In the genomic region with DNA sequence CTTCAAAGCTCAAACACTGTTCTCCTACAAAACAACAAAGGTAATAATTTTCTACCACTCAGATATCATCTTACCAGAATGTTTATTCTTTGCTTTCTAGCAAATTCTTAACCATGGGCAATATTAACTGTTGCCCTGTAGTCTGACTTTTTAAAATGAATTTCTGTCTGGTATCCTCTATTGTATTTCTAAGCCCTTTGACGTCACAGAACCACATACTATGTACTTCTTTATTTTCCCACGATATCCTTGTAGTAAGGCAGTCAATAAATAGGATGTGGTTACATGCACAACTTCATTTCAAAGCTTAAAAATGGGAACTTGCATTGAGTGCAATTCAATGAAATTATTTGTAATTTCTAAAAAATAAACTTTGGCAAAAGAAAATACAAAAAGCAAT, we compare ENCODE assay signal across 20 cellular contexts. TPM values are rescaled to one million over a fixed set of nuclear protein-coding genes. Genes with fewer than 3 reads are reported as not detected.
A peak's percentile ranks its signal among the peaks of the same experiment; 100 is the strongest.
DNase-seq lines count a peak whose midpoint lies in the region; ATAC-seq and TF ChIP-seq lines count a peak whose summit lies in the region.
"Had no signal": no experiment of that assay in that cellular context is flagged by ENCODE, and none has a peak within 500 bp of the region (broad histone marks: within the 10 kb centered on the region; RNA-seq: fewer than 3 reads in every experiment).

No MANE protein-coding gene starts in this region.

- ATAC-seq in T-helper 17 cell (peak; percentile 86), left lung (peak; percentile 27), GM21786 (IDR thresholded peaks at IDR 0.05; ENCODE audit: unreplicated experiment) (no peak)
- no peak for ATAC-seq in activated T-cell treated with anti-CD3 and anti-CD28 coated beads, Interleukin-2, amount 50 U/mL, for 72 hours (replicated peaks in 1 of 2)
- ATAC-seq: A549; activated naive CD8-positive, alpha-beta T cell treated with anti-CD3 and anti-CD28 coated beads, Interleukin-2, amount 50 U/mL, for 24 hours had no signal

- CTCF ChIA-PET in MCF 10A (lab: Yijun Ruan, JAX), result interaction anchor here (0.6 to 3.6 kb wide), 5 partner anchors 9 to 678 kb away, joined by 3 to 14 read pairs (median 4); no protein-coding TSS in a partner anchor

- intact Hi-C loops in MCF 10A (cut with micrococcal nuclease), result no loop called here
- intact Hi-C loops in breast epithelium (cut with DNase I; ENCODE audit: low total_unique reads), result no loop called here
- intact Hi-C loops in left lung (cut with DNase I), result no loop called here
- intact Hi-C loops in vagina (cut with DNase I), result no loop called here

- TF ChIP-seq POLR2A in breast epithelium (IDR thresholded peaks at IDR 0.05), result no peak
- no peak for TF ChIP-seq POLR2A in vagina (IDR thresholded peaks at IDR 0.05)

- H3K9me3 ChIP-seq in breast epithelium (no peaks in the 10 kb centered on the region), T-helper 17 cell (ENCODE audit: control insufficient read depth, low read length, poor library complexity, severe bottlenecking) (no peaks in the 10 kb centered on the region), left lung (no peaks in the 10 kb centered on the region), vagina (no peaks in the 10 kb centered on the region)
- H3K9me3 ChIP-seq: A549, colonic mucosa, MG63 had no signal

- H3K4me3 Mint-ChIP-seq in MCF 10A (ENCODE audit: unreplicated experiment) (no peak overlapping the region), T-helper 17 cell (no peak overlapping the region)
- no peak overlapping the region for H3K4me3 Mint-ChIP-seq in activated T-cell treated with anti-CD3 and anti-CD28 coated beads, Interleukin-2, amount 50 U/mL, for 72 hours
- H3K4me3 Mint-ChIP-seq: activated naive CD8-positive, alpha-beta T cell treated with anti-CD3 and anti-CD28 coated beads, Interleukin-2, amount 50 U/mL, for 24 hours had no signal

- H3K27me3 Mint-ChIP-seq in MCF 10A (ENCODE audit: insufficient read depth, unreplicated experiment) (no peaks in the 10 kb centered on the region), T-helper 17 cell (no peaks in the 10 kb centered on the region)
- H3K27me3 Mint-ChIP-seq in activated T-cell treated with anti-CD3 and anti-CD28 coated beads, Interleukin-2, amount 50 U/mL, for 72 hours (ENCODE audit: low read depth), result no peaks in the 10 kb centered on the region
- H3K27me3 Mint-ChIP-seq: activated naive CD8-positive, alpha-beta T cell treated with anti-CD3 and anti-CD28 coated beads, Interleukin-2, amount 50 U/mL, for 24 hours had no signal

- H3K36me3 ChIP-seq in breast epithelium (no peaks in the 10 kb centered on the region), left lung (peaks cover 0 to 8% of the 10 kb centered on the region in 2 donors), vagina (no peaks in the 10 kb centered on the region)
- H3K36me3 ChIP-seq: colonic mucosa had no signal

- H3K4me1 ChIP-seq in breast epithelium (no peaks in the 10 kb centered on the region), left lung (peaks cover 0 to 39% of the 10 kb centered on the region in 2 donors), vagina (peaks cover 37% of the 10 kb centered on the region)
- H3K4me1 ChIP-seq: colonic mucosa had no signal

- POLR2A ChIA-PET in MCF 10A (lab: Yijun Ruan, JAX), result interaction anchor here (0.6 to 6.9 kb wide), 6 partner anchors 9 to 312 kb away, joined by 3 to 274 read pairs (median 70); a partner anchor contains a TSS

- H3K36me3 Mint-ChIP-seq in MCF 10A (ENCODE audit: insufficient read depth, unreplicated experiment), result peaks cover 20% of the 10 kb centered on the region
- peaks cover 5% of the 10 kb centered on the region for H3K36me3 Mint-ChIP-seq in T-helper 17 cell (ENCODE audit: low read depth)
- peaks cover 4 to 12% of the 10 kb centered on the region in 2 donors for H3K36me3 Mint-ChIP-seq in activated T-cell treated with anti-CD3 and anti-CD28 coated beads, Interleukin-2, amount 50 U/mL, for 72 hours (ENCODE audit: insufficient read depth in 2 of 2)

- H3K27me3 ChIP-seq in breast epithelium (no peaks in the 10 kb centered on the region), left lung (no peaks in the 10 kb centered on the region), vagina (no peaks in the 10 kb centered on the region)
- H3K27me3 ChIP-seq: colonic mucosa, MG63 had no signal

- H3K4me3 ChIP-seq in breast epithelium, result no peak overlapping the region
- H3K4me3 ChIP-seq in left lung, result no peak overlapping the region
- no peak overlapping the region for H3K4me3 ChIP-seq in vagina
- H3K4me3 ChIP-seq: A549, colonic mucosa, MG63 had no signal

- H3K4me1 Mint-ChIP-seq in MCF 10A (ENCODE audit: insufficient read depth, unreplicated experiment) (peaks cover 25% of the 10 kb centered on the region), T-helper 17 cell (peaks cover 13% of the 10 kb centered on the region)
- peaks cover 36% of the 10 kb centered on the region for H3K4me1 Mint-ChIP-seq in activated T-cell treated with anti-CD3 and anti-CD28 coated beads, Interleukin-2, amount 50 U/mL, for 72 hours (ENCODE audit: low read depth)

- TF ChIP-seq CTCF in MCF 10A (IDR thresholded peaks at IDR 0.05; ENCODE audit: unreplicated experiment), result no peak
- no peak for TF ChIP-seq CTCF in breast epithelium (IDR thresholded peaks at IDR 0.05)
- no peak for TF ChIP-seq CTCF in left lung (IDR thresholded peaks at IDR 0.05)
- no peak for TF ChIP-seq CTCF in vagina (IDR thresholded peaks at IDR 0.05)

- DNase-seq in MCF 10A (ENCODE audit: unreplicated experiment) (peak; percentile 26), breast epithelium (ENCODE audit: low spot score in 2 of 2) (no peak), T-helper 17 cell (no peak), left lung (no peak), vagina (ENCODE audit: extremely low spot score in 2 of 2) (no peak), NCI-H748 (lab: John Stamatoyannopoulos, UW; ENCODE audit: unreplicated experiment) (no peak)
- no peak for DNase-seq in activated T-cell treated with anti-CD3 and anti-CD28 coated beads, Interleukin-2, amount 50 U/mL, for 72 hours
- DNase-seq: activated naive CD8-positive, alpha-beta T cell treated with anti-CD3 and anti-CD28 coated beads, Interleukin-2, amount 50 U/mL, for 24 hours; Calu3; colonic mucosa; head of caudate nucleus; kidney; MG63; NCI-H2107; NCI-H774; posterior cingulate gyrus; stimulated activated CD4-positive, alpha-beta T cell treated with anti-CD3 and anti-CD28 coated beads, Interleukin-12 subunit alpha, Interleukin-12 subunit beta, amount 100 ng/mL, for 4 hours; T1000 had no signal

- peak overlapping the region in 1 of 2 donors; percentile 54 for H3K27ac ChIP-seq in breast epithelium
- H3K27ac ChIP-seq in left lung, result no peak overlapping the region
- peak overlapping the region; percentile 64 for H3K27ac ChIP-seq in vagina
- H3K27ac ChIP-seq: A549, colonic mucosa had no signal

- H3K9me3 Mint-ChIP-seq in MCF 10A (ENCODE audit: unreplicated experiment), result no peaks in the 10 kb centered on the region
- no peaks in the 10 kb centered on the region for H3K9me3 Mint-ChIP-seq in activated T-cell treated with anti-CD3 and anti-CD28 coated beads, Interleukin-2, amount 50 U/mL, for 72 hours
- H3K9me3 Mint-ChIP-seq: activated naive CD8-positive, alpha-beta T cell treated with anti-CD3 and anti-CD28 coated beads, Interleukin-2, amount 50 U/mL, for 24 hours had no signal

- BruUV-seq in MCF 10A (replicated peaks; lab: Mats Ljungman, UMichigan), result no TSS peak

- H3K27ac Mint-ChIP-seq in MCF 10A (ENCODE audit: low read depth, unreplicated experiment) (peak overlapping the region; percentile 89), T-helper 17 cell (peak overlapping the region; percentile 75)
- no peak overlapping the region for H3K27ac Mint-ChIP-seq in activated T-cell treated with anti-CD3 and anti-CD28 coated beads, Interleukin-2, amount 50 U/mL, for 72 hours
- H3K27ac Mint-ChIP-seq: activated naive CD8-positive, alpha-beta T cell treated with anti-CD3 and anti-CD28 coated beads, Interleukin-2, amount 50 U/mL, for 24 hours had no signal

RNA-seq across cellular contexts. Expression of a gene that starts 58.7 kb away (rescaled TPM):
- 42.3 and 49.8 TPM in 2 replicates for total RNA-seq in MCF 10A (2022)
- 10 to 100 TPM; 41.1 to 60.6 (median 49.5) TPM for total RNA-seq in breast epithelium
- total RNA-seq in T-helper 17 cell, result 10 to 100 TPM; 40.1 to 41.0 TPM
- 10 to 100 TPM; 32.9 to 37.8 TPM for total RNA-seq in left lung
- total RNA-seq in vagina, result 32.2 TPM
- 10 to 100 TPM; 39.5 to 46.3 TPM for total RNA-seq in activated T-cell treated with anti-CD3 and anti-CD28 coated beads, Interleukin-2, amount 50 U/mL, for 72 hours

Comparison
In these comparisons a context has a peak if more than half of its experiments do, and no peak if none do; other contexts are left out.
1. ATAC-seq: peak in T-helper 17 cell (single experiment) and left lung (single experiment); none in GM21786 (single experiment) and activated T-cell treated with anti-CD3 and anti-CD28 coated beads, Interleukin-2, amount 50 U/mL, for 72 hours (0 of 2).